In the genomic region with DNA sequence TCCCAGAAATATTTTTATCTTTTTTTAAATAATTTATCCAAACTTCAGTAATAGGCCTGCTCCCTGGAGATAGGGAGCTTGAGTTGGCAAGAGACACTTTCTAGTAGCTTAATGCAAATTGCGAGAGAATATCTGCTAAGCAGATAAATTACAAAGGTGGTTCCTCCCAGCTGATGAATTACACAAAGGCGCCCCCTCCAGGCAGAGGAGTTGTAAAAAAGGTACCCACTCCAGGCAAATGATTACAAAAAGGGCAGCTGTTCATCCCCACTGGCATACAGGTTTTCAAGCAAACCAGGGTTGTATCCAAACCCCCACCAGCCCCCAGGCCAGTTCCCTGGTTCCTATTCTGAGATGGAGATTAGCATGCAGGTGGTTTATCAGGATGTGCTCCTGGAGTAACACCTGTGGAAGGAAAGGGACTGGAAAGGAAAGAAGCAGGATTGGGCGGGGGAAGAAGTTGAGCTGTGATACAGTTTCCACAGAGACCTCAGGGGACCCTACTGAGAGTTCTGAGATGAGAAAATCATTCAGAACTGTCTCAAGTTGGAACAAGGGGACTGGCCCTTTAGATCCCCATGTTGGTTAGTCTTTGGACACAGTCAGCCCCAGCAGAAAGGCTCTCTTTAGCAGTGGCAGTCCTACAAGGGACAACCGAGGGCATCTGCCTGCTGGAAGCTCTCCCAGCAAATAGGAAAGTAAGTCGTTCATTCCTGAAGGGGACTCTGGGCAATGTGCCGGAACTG, we compare ENCODE assay signal across 9 cellular contexts.
DNase-seq lines count a peak whose midpoint lies in the region; ATAC-seq and TF ChIP-seq lines count a peak whose summit lies in the region.
"Had no signal": no experiment of that assay in that cellular context is flagged by ENCODE, and none has a peak within 500 bp of the region (broad histone marks: within the 10 kb centered on the region; RNA-seq: fewer than 3 reads in every experiment).

No MANE protein-coding gene starts in this region.

- DNase-seq in activated CD4-positive, alpha-beta T cell treated with anti-CD3 and anti-CD28 coated beads for 48 hours: peak; percentile 69
- DNase-seq in activated CD4-positive, alpha-beta T cell treated with anti-CD3 and anti-CD28 coated beads for 1 hour: no peak
- DNase-seq in NB4 (ENCODE audit: low read depth) (peak; percentile 37), cardiac fibroblast (ENCODE audit: low read depth in 2 of 2) (peak; percentile 18 to 34), NCI-H187 (lab: John Stamatoyannopoulos, UW) (no peak), Ammon's horn (ENCODE audit: low spot score) (no peak)
- peak in 2 of 3 donors; percentile 18 to 43 for DNase-seq in stimulated activated CD4-positive, alpha-beta T cell treated with anti-CD3 and anti-CD28 coated beads, TNF-alpha, amount 100 ng/mL, for 48 hours (ENCODE audit: low read depth in 3 of 3)
- DNase-seq: activated CD4-positive, CD25-positive, alpha-beta regulatory T cell treated with anti-CD3 and anti-CD28 coated beads, Interleukin-2, amount 50 U/mL, for 72 hours had no signal

- no peak overlapping the region for H3K4me3 ChIP-seq in NB4 (ENCODE audit: low read depth, low read length)
- H3K4me3 ChIP-seq in cardiac fibroblast (replicated peaks in 1 of 2; ENCODE audit: low read depth in 2 of 2, low read length in 2 of 2): no peak overlapping the region

- peak; percentile 58 for TF ChIP-seq CTCF in NB4 (IDR thresholded peaks at IDR 0.05; ENCODE audit: low read depth, low read length)
- peak; percentile 34 for TF ChIP-seq CTCF in cardiac fibroblast (IDR thresholded peaks at IDR 0.05; ENCODE audit: low read depth, low read length)

- TF ChIP-seq POLR2A in NB4 (IDR thresholded peaks at IDR 0.05; ENCODE audit: extremely low read depth, insufficient read length): no peak

- ATAC-seq in HG02870 (IDR thresholded peaks at IDR 0.05; ENCODE audit: unreplicated experiment): no peak

Comparison
In these comparisons a context has a peak if more than half of its experiments do, and no peak if none do; other contexts are left out.
1. DNase-seq: peak in activated CD4-positive, alpha-beta T cell treated with anti-CD3 and anti-CD28 coated beads for 48 hours (single experiment), NB4 (single experiment), cardiac fibroblast (2 of 2) and stimulated activated CD4-positive, alpha-beta T cell treated with anti-CD3 and anti-CD28 coated beads, TNF-alpha, amount 100 ng/mL, for 48 hours (2 of 3); none in activated CD4-positive, alpha-beta T cell treated with anti-CD3 and anti-CD28 coated beads for 1 hour (single experiment), NCI-H187 (0 of 2) and Ammon's horn (single experiment).